8 cellular contexts compared by ENCODE assay signal in the genomic region with DNA sequence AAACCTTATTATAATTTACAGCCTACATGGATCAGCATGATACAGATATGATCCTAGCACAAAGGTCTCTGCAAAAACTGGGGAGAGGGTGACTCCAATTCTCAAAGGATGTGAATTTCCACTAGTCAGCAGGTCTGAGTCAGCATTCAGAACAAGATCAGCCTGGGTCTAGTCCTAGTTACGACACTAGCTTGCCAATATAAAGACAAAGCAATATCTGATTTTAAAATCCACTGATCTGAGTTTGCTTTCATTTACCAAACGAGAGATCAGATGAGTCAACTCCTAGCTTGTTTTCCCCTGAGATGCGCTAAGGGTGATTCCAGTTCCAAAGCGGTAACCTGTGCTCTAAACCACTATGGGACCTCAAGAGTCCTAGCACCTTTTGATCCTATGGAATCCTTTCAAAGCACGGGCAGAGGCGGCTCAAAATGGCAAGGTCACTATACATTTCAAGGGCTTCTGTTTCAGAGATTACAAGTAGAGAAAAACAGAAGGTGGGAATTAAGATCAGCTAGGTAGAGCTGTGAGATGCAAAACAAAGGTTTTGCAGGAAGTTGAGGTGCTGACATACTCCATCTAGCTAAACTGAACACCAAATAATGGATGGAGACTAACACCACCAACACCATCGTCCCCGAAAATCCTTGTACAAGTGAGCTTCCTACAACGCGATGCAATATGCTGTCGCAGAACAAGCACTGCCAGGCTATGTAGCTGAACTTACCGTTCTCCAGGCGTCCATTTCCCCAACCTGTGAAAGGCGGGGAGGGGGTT. TPM values are rescaled to one million over a fixed set of nuclear protein-coding genes. Genes with fewer than 3 reads are reported as not detected.
A peak's percentile ranks its signal among the peaks of the same experiment; 100 is the strongest.
DNase-seq lines count a peak whose midpoint lies in the region; ATAC-seq and TF ChIP-seq lines count a peak whose summit lies in the region.

No MANE protein-coding gene starts in this region.

- H3K9me3 ChIP-seq in RWPE2 (ENCODE audit: severe bottlenecking) (no peaks in the 10 kb centered on the region), neural cell (ENCODE audit: low read length) (no peaks in the 10 kb centered on the region)

- H3K9me2 ChIP-seq in neural cell (ENCODE audit: insufficient read depth, low read length): no peaks in the 10 kb centered on the region

- peak overlapping the region; percentile 81 for H3K9ac ChIP-seq in neural cell (ENCODE audit: low read length)

- no peak for TF ChIP-seq CTCF in RWPE2 (IDR thresholded peaks at IDR 0.05; ENCODE audit: poor library complexity, severe bottlenecking)
- no peak for TF ChIP-seq CTCF in neural cell (IDR thresholded peaks at IDR 0.05; ENCODE audit: poor library complexity, severe bottlenecking)

- H3K79me2 ChIP-seq in neural cell (replicated peaks; ENCODE audit: insufficient read depth, low read length): peaks cover 26% of the 10 kb centered on the region

- H3K27ac ChIP-seq in RWPE2 (ENCODE audit: poor library complexity, severe bottlenecking) (peak overlapping the region; percentile 74), epithelial cell of prostate (peak overlapping the region; percentile 83), neural cell (ENCODE audit: low read length) (peak overlapping the region; percentile 70)

- H3K36me3 Mint-ChIP-seq in activated T-cell treated with anti-CD3 and anti-CD28 coated beads, Interleukin-2, amount 50 U/mL, for 24 hours (ENCODE audit: low read depth): peaks cover 30% of the 10 kb centered on the region

- no peaks in the 10 kb centered on the region for H3F3A ChIP-seq in neural cell (ENCODE audit: insufficient read depth, low read length, poor library complexity, severe bottlenecking)

- DNase-seq in activated T-cell treated with anti-CD3 and anti-CD28 coated beads, Interleukin-2, amount 50 U/mL, for 24 hours: no peak
- DNase-seq in activated T-cell treated with anti-CD3 and anti-CD28 coated beads, Interleukin-2, amount 50 U/mL, for 1 hour: no peak
- DNase-seq in RWPE2 (ENCODE audit: low spot score) (peak; percentile 8), epithelial cell of prostate (ENCODE audit: low read depth, low spot score) (no peak), epidermal melanocyte (ENCODE audit: insufficient read length, low spot score) (no peak)

- H3K27me3 ChIP-seq in RWPE2 (ENCODE audit: insufficient read depth, poor library complexity, severe bottlenecking): no peaks in the 10 kb centered on the region
- H3K27me3 ChIP-seq in neural cell (ENCODE audit: insufficient read depth, low read depth, low read length): no peaks in the 10 kb centered on the region

- no peak for TF ChIP-seq EP300 in neural cell (conservative IDR thresholded peaks at IDR 0.05; ENCODE audit: poor library complexity, severe bottlenecking)

- no peak for TF ChIP-seq RAD21 in neural cell (conservative IDR thresholded peaks at IDR 0.05)

- peaks cover 31% of the 10 kb centered on the region for H3K36me3 ChIP-seq in RWPE2 (ENCODE audit: low read depth)
- no peaks in the 10 kb centered on the region for H3K36me3 ChIP-seq in neural cell (ENCODE audit: insufficient read depth, low read length)

- H3K27ac Mint-ChIP-seq in activated T-cell treated with anti-CD3 and anti-CD28 coated beads, Interleukin-2, amount 50 U/mL, for 24 hours: peak overlapping the region; percentile 94

- peak overlapping the region; percentile 61 for H2AFZ ChIP-seq in neural cell (ENCODE audit: low read depth, low read length)

- peaks cover 10% of the 10 kb centered on the region for H3K4me1 ChIP-seq in RWPE2 (ENCODE audit: insufficient read depth, poor library complexity, severe bottlenecking)

- H3K4me3 ChIP-seq in RWPE2 (ENCODE audit: severe bottlenecking) (peak overlapping the region; percentile 76), neural cell (ENCODE audit: low read length) (peak overlapping the region; percentile 96)

- H3K4me1 Mint-ChIP-seq in activated T-cell treated with anti-CD3 and anti-CD28 coated beads, Interleukin-2, amount 50 U/mL, for 24 hours (ENCODE audit: low read depth): peaks cover 29% of the 10 kb centered on the region

- H3K27me3 Mint-ChIP-seq in activated T-cell treated with anti-CD3 and anti-CD28 coated beads, Interleukin-2, amount 50 U/mL, for 24 hours: no peaks in the 10 kb centered on the region

- H3K4me3 Mint-ChIP-seq in activated T-cell treated with anti-CD3 and anti-CD28 coated beads, Interleukin-2, amount 50 U/mL, for 24 hours: peak overlapping the region; percentile 88

- ATAC-seq in HG02885 (IDR thresholded peaks at IDR 0.05; ENCODE audit: poor library complexity, unreplicated experiment) (peak; percentile 14), RWPE2 (ENCODE audit: low read depth) (peak; percentile 7), GM21381 (IDR thresholded peaks at IDR 0.05; ENCODE audit: unreplicated experiment) (no peak)

- no peaks in the 10 kb centered on the region for H4K20me1 ChIP-seq in neural cell (ENCODE audit: insufficient read depth)

- peak overlapping the region; percentile 93 for H3K4me2 ChIP-seq in neural cell (ENCODE audit: low read length)

- no peaks in the 10 kb centered on the region for H3K9me3 Mint-ChIP-seq in activated T-cell treated with anti-CD3 and anti-CD28 coated beads, Interleukin-2, amount 50 U/mL, for 24 hours

TF ChIP-seq in neural cell, 6 proteins besides CTCF, POLR2A, EP300 and RAD21:
- TF ChIP-seq SMC3 (conservative IDR thresholded peaks at IDR 0.05; ENCODE audit: poor library complexity): no peak
- TF ChIP-seq POLR2AphosphoS5 (IDR thresholded peaks at IDR 0.05): no peak
- TF ChIP-seq EZH2 (IDR thresholded peaks at IDR 0.05; ENCODE audit: borderline replicate concordance, insufficient read depth, low read length, poor library complexity, severe bottlenecking): no peak
- TF ChIP-seq MXI1 (conservative IDR thresholded peaks at IDR 0.05; ENCODE audit: poor library complexity, severe bottlenecking): no peak
- no peak for TF ChIP-seq TAF1 (IDR thresholded peaks at IDR 0.05; ENCODE audit: low read depth)
- TF ChIP-seq, protein P1, sequence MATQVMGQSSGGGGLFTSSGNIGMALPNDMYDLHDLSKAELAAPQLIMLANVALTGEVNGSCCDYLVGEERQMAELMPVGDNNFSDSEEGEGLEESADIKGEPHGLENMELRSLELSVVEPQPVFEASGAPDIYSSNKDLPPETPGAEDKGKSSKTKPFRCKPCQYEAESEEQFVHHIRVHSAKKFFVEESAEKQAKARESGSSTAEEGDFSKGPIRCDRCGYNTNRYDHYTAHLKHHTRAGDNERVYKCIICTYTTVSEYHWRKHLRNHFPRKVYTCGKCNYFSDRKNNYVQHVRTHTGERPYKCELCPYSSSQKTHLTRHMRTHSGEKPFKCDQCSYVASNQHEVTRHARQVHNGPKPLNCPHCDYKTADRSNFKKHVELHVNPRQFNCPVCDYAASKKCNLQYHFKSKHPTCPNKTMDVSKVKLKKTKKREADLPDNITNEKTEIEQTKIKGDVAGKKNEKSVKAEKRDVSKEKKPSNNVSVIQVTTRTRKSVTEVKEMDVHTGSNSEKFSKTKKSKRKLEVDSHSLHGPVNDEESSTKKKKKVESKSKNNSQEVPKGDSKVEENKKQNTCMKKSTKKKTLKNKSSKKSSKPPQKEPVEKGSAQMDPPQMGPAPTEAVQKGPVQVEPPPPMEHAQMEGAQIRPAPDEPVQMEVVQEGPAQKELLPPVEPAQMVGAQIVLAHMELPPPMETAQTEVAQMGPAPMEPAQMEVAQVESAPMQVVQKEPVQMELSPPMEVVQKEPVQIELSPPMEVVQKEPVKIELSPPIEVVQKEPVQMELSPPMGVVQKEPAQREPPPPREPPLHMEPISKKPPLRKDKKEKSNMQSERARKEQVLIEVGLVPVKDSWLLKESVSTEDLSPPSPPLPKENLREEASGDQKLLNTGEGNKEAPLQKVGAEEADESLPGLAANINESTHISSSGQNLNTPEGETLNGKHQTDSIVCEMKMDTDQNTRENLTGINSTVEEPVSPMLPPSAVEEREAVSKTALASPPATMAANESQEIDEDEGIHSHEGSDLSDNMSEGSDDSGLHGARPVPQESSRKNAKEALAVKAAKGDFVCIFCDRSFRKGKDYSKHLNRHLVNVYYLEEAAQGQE (IDR thresholded peaks at IDR 0.05; ENCODE audit: borderline replicate concordance): no peak

RNA-seq across cellular contexts. Expression of a gene that starts 0.9 kb away (rescaled TPM):
- 26.8 and 34.5 TPM in 2 replicates for polyA plus RNA-seq in neural cell
- polyA minus RNA-seq in neural cell: 102 and 106 TPM in 2 replicates
